Comparison of ENCODE assay signal across 21 cellular contexts in the genomic region with DNA sequence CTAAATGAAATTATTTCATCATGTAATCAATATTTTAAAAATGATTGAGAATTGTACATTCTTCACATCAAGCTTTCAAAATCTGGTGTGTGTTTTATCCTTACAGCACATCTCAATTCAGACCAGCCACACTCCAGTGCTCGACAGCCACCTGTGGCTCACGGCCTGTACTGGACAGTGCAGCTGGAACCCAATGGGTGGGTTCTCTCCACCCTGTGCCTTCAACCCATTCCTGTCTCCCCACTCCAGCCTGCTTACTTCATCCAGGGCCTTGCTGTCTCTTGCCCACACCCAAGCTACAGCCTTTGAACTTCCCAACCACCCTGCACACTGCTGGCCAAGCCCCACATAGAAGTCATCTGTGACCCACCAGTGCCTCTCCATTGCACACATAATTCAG. TPM values are rescaled to one million over a fixed set of nuclear protein-coding genes. Genes with fewer than 3 reads are reported as not detected.
A peak's percentile ranks its signal among the peaks of the same experiment; 100 is the strongest.
DNase-seq lines count a peak whose midpoint lies in the region; ATAC-seq and TF ChIP-seq lines count a peak whose summit lies in the region.
"Had no signal": no experiment of that assay in that cellular context is flagged by ENCODE, and none has a peak within 500 bp of the region (broad histone marks: within the 10 kb centered on the region; RNA-seq: fewer than 3 reads in every experiment).

No MANE protein-coding gene starts in this region.

- no peaks in the 10 kb centered on the region for H3K9me3 ChIP-seq in Caco-2
- H3K9me3 ChIP-seq: BE2C; BLaER1 treated with 17β-estradiol and CSF1 and Interleukin-3, amounts not matched to agents 10 nM and 100 nM had no signal

- no TSS peak for BruUV-seq in Caco-2 (replicated peaks; lab: Mats Ljungman, UMichigan)

- H3K9me3 Mint-ChIP-seq in Caco-2 (ENCODE audit: unreplicated experiment) (no peaks in the 10 kb centered on the region), neural crest cell (no peaks in the 10 kb centered on the region)
- H3K9me3 Mint-ChIP-seq in dendritic cell treated with granulocyte-macrophage colony-stimulating factor and Interleukin-4, amounts not matched to agents 40 ng/mL and 50 ng/mL, for 4 days = no peaks in the 10 kb centered on the region
- no peaks in the 10 kb centered on the region for H3K9me3 Mint-ChIP-seq in stimulated activated effector memory CD8-positive, alpha-beta T cell treated with anti-CD3 and anti-CD28 coated beads, Interleukin-12 subunit alpha, Interleukin-12 subunit beta, amount 100 ng/mL, for 72 hours
- H3K9me3 Mint-ChIP-seq: CD4-positive, alpha-beta T cell had no signal

- H3K36me3 Mint-ChIP-seq in Caco-2 (ENCODE audit: insufficient read depth, unreplicated experiment) = no peaks in the 10 kb centered on the region
- H3K36me3 Mint-ChIP-seq in dendritic cell treated with granulocyte-macrophage colony-stimulating factor and Interleukin-4, amounts not matched to agents 40 ng/mL and 50 ng/mL, for 4 days (ENCODE audit: low read depth) = no peaks in the 10 kb centered on the region
- H3K36me3 Mint-ChIP-seq in neural crest cell (ENCODE audit: low read depth) = no peaks in the 10 kb centered on the region
- no peaks in the 10 kb centered on the region for H3K36me3 Mint-ChIP-seq in stimulated activated effector memory CD8-positive, alpha-beta T cell treated with anti-CD3 and anti-CD28 coated beads, Interleukin-12 subunit alpha, Interleukin-12 subunit beta, amount 100 ng/mL, for 72 hours
- H3K36me3 Mint-ChIP-seq: CD8-positive, alpha-beta memory T cell had no signal

- H3K4me1 ChIP-seq in Caco-2 = 0 out of 2 replicates have a peak, but pooled peaks cover 5% of the 10 kb centered on the region
- H3K4me1 ChIP-seq: BE2C had no signal

- H3K27me3 Mint-ChIP-seq in Caco-2 (ENCODE audit: insufficient read depth, unreplicated experiment) = no peaks in the 10 kb centered on the region
- no peaks in the 10 kb centered on the region for H3K27me3 Mint-ChIP-seq in dendritic cell treated with granulocyte-macrophage colony-stimulating factor and Interleukin-4, amounts not matched to agents 40 ng/mL and 50 ng/mL, for 4 days
- no peaks in the 10 kb centered on the region for H3K27me3 Mint-ChIP-seq in neural crest cell (ENCODE audit: low read depth)
- H3K27me3 Mint-ChIP-seq: CD4-positive, alpha-beta T cell had no signal

- H3K4me3 ChIP-seq in Caco-2 (ENCODE audit: low read depth, low read length) = no peak overlapping the region
- H3K4me3 ChIP-seq: BLaER1 treated with 17β-estradiol and CSF1 and Interleukin-3, amounts not matched to agents 10 nM and 100 nM had no signal

- TF ChIP-seq CTCF in Caco-2 (IDR thresholded peaks at IDR 0.05; ENCODE audit: insufficient read depth in 1 of 2, low read depth in 1 of 2, low read length in 1 of 2, severe bottlenecking in 1 of 2, unreplicated experiment in 1 of 2) (no peak), neural crest cell (conservative IDR thresholded peaks at IDR 0.05) (no peak)

- no peaks in the 10 kb centered on the region for H3K36me3 ChIP-seq in Caco-2 (ENCODE audit: control insufficient read depth, insufficient read depth, low read length)
- H3K36me3 ChIP-seq: BE2C; BLaER1 treated with 17β-estradiol and CSF1 and Interleukin-3, amounts not matched to agents 10 nM and 100 nM had no signal

- in situ Hi-C loops in ACHN (cut with HindIII; ENCODE audit: low pct_ligation_motif_present, low pct_unique_long_range_greater_than_20kb, low sequenced_read_pairs) = no loop called here

- no peak for DNase-seq in Caco-2
- no peak for DNase-seq in neural crest cell (ENCODE audit: low read depth, low spot score)
- DNase-seq in stimulated activated effector memory CD8-positive, alpha-beta T cell treated with anti-CD3 and anti-CD28 coated beads, Interleukin-12 subunit alpha, Interleukin-12 subunit beta, amount 100 ng/mL, for 72 hours (ENCODE audit: low spot score in 2 of 2) = no peak
- DNase-seq in ACHN = no peak
- no peak for DNase-seq in T1000 (lab: John Stamatoyannopoulos, UW)
- DNase-seq in iPS-NIHi11 (ENCODE audit: low spot score) = no peak
- DNase-seq: AML-193; BE2C; Calu3; CD4-positive, alpha-beta T cell; CD8-positive, alpha-beta memory T cell; DMS53; DMS79 treated with DMSO at 0.1 percent for 48 hours; GF-D8; GOT3; H7; HCEC 1CT had no signal

- H3K4me3 Mint-ChIP-seq in Caco-2 (ENCODE audit: unreplicated experiment) (no peak overlapping the region), neural crest cell (no peak overlapping the region)
- no peak overlapping the region for H3K4me3 Mint-ChIP-seq in dendritic cell treated with granulocyte-macrophage colony-stimulating factor and Interleukin-4, amounts not matched to agents 40 ng/mL and 50 ng/mL, for 4 days
- H3K4me3 Mint-ChIP-seq in stimulated activated effector memory CD8-positive, alpha-beta T cell treated with anti-CD3 and anti-CD28 coated beads, Interleukin-12 subunit alpha, Interleukin-12 subunit beta, amount 100 ng/mL, for 72 hours = no peak overlapping the region
- H3K4me3 Mint-ChIP-seq: CD14-positive monocyte; CD4-positive, alpha-beta T cell; CD8-positive, alpha-beta memory T cell had no signal

- CTCF ChIA-PET in Caco-2 (lab: Charles Lee) = no interaction called here

- intact Hi-C loops in Caco-2 (cut with micrococcal nuclease; ENCODE audit: unreplicated experiment) = no loop called here
- intact Hi-C loops in dendritic cell treated with granulocyte-macrophage colony-stimulating factor and Interleukin-4, amounts not matched to agents 40 ng/mL and 50 ng/mL, for 4 days (cut with micrococcal nuclease) = no loop called here

- H3K4me1 Mint-ChIP-seq in Caco-2 (ENCODE audit: low read depth, unreplicated experiment) (peaks cover 7% of the 10 kb centered on the region), neural crest cell (peaks cover 5% of the 10 kb centered on the region)
- peaks cover 32% of the 10 kb centered on the region for H3K4me1 Mint-ChIP-seq in dendritic cell treated with granulocyte-macrophage colony-stimulating factor and Interleukin-4, amounts not matched to agents 40 ng/mL and 50 ng/mL, for 4 days (ENCODE audit: low read depth)
- no peaks in the 10 kb centered on the region for H3K4me1 Mint-ChIP-seq in stimulated activated effector memory CD8-positive, alpha-beta T cell treated with anti-CD3 and anti-CD28 coated beads, Interleukin-12 subunit alpha, Interleukin-12 subunit beta, amount 100 ng/mL, for 72 hours
- H3K4me1 Mint-ChIP-seq: CD8-positive, alpha-beta memory T cell had no signal

- ATAC-seq in stimulated activated effector memory CD8-positive, alpha-beta T cell treated with anti-CD3 and anti-CD28 coated beads, Interleukin-12 subunit alpha, Interleukin-12 subunit beta, amount 100 ng/mL, for 72 hours = peak; percentile 24

- POLR2A ChIA-PET in Caco-2 (lab: Charles Lee) = no interaction called here

- peak overlapping the region; percentile 13 for H3K27ac Mint-ChIP-seq in Caco-2 (ENCODE audit: unreplicated experiment)
- H3K27ac Mint-ChIP-seq in dendritic cell treated with granulocyte-macrophage colony-stimulating factor and Interleukin-4, amounts not matched to agents 40 ng/mL and 50 ng/mL, for 4 days = peak overlapping the region; percentile 9
- peak overlapping the region; percentile 21 for H3K27ac Mint-ChIP-seq in neural crest cell (ENCODE audit: unreplicated experiment)
- H3K27ac Mint-ChIP-seq in stimulated activated effector memory CD8-positive, alpha-beta T cell treated with anti-CD3 and anti-CD28 coated beads, Interleukin-12 subunit alpha, Interleukin-12 subunit beta, amount 100 ng/mL, for 72 hours = no peak overlapping the region
- H3K27ac Mint-ChIP-seq: CD4-positive, alpha-beta T cell; CD8-positive, alpha-beta memory T cell had no signal

- no peaks in the 10 kb centered on the region for H3K27me3 ChIP-seq in Caco-2 (replicated peaks; ENCODE audit: control insufficient read depth, insufficient read depth, low read length)
- H3K27me3 ChIP-seq: BE2C; BLaER1 treated with 17β-estradiol and CSF1 and Interleukin-3, amounts not matched to agents 10 nM and 100 nM had no signal

RNA-seq across cellular contexts. Expression of gene CYP19A1, which starts 17.6 kb away (rescaled TPM):
- total RNA-seq in Caco-2 (2022) (0.70 and 0.77 TPM in 2 replicates), neural crest cell (not detected in 2 replicates)
- total RNA-seq: Calu3; CD4-positive, alpha-beta T cell; CD8-positive, alpha-beta memory T cell; G401; H7 had no signal

RNA-seq across cellular contexts. Expression of gene GLDN, which starts 20.6 kb away (rescaled TPM):
- 0.82 and 1.1 TPM in 2 replicates for total RNA-seq in Caco-2 (2022)
- 1.7 and 2.4 TPM in 2 replicates for total RNA-seq in neural crest cell
- total RNA-seq: Calu3; CD4-positive, alpha-beta T cell; CD8-positive, alpha-beta memory T cell; G401 had no signal
